22 cellular contexts compared by ENCODE assay signal in the genomic region with DNA sequence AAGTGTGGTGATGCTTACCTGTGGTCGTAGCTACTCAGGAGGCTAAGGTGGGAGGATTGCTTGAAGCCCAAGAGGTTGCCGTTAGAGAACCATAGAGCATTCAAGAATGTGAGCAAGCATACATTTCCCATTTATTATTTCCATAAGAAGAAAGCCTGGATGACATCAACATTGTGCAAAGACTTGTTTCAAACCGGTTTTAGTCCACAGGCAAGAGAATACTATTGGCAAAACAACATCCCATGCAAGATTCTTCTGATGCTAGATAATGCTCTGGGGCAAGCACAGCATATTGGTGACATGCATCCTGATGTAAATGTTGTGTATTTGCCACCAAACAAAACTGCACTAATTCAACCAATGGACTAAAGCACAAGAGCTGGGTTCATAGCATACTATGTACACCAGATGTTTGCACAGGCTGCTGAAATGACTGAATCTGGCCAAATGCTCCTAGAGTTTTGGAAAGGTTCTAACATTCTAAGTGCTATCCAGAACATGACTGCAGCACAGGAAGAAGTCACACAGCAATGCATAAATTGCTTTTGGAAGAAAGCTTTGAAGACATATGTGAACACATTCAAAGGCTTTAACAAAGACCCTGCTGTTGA.
"Had no signal": no experiment of that assay in that cellular context is flagged by ENCODE, and none has a peak within 500 bp of the region (broad histone marks: within the 10 kb centered on the region; RNA-seq: fewer than 3 reads in every experiment).

No MANE protein-coding gene starts in this region.

- FAIRE-seq: K562 had no signal

- DNase-seq: Kasumi-1, MV-4-11, NCI-H1048, NCI-H1105, NCI-H1417, NCI-H1436 treated with DMSO at 0.1 percent for 48 hours, NCI-H1694, NCI-H187 treated with DMSO at 0.1 percent for 48 hours, NCI-H2029 treated with DMSO at 0.1 percent for 48 hours, NCI-H2171 treated with DMSO at 0.1 percent for 48 hours, NCI-H345, NCI-H446 treated with DMSO at 0.1 percent for 48 hours, NCI-H510A treated with DMSO at 0.1 percent for 48 hours, NCI-H526, NCI-H774, SHP77 treated with DMSO at 0.1 percent for 48 hours, SJCRH30 had no signal

- H3K9me3 ChIP-seq: SJCRH30 had no signal

- H3K4me2 ChIP-seq: KMS-11 had no signal

- H3K27ac ChIP-seq: KMS-11, SJCRH30 had no signal

- H3K4me3 ChIP-seq: K562, SJCRH30 had no signal

- H3K4me1 ChIP-seq: SJCRH30 had no signal

- H3K9ac ChIP-seq: KMS-11 had no signal

- ATAC-seq: K562, Panc1, Right ventricle myocardium inferior, SK-N-SH treated with all-trans-retinoic acid at 6 μM for 48 hours had no signal

- H3K36me3 ChIP-seq: SJCRH30 had no signal
